11 cellular contexts compared by ENCODE assay signal in the genomic region with DNA sequence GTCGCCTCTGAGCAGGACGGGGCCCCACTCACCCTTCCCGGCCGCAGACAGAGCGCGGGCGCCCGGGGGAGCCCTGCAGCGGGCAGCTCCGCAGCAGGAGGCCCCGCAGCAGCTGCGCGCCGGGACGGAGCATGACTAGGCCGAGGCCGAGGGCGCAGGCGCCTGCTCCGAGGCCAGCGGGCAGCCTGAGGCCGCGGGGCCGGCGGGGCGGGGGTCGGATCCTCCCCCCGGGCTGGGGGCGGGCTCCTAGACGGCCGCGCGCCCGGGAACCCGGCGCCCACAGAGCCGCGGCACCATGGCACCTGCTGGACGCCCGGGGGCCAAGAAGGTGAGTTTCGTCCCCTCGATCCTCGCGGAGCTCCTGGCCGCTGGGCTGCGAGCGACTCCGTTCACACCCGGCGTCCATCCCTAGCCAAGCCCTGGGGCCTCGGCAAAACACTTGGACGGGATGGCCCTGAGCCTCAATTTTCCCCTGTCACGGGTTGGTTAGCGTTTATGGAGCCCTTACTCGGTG. TPM values are rescaled to one million over a fixed set of nuclear protein-coding genes. Genes with fewer than 3 reads are reported as not detected.
DNase-seq lines count a peak whose midpoint lies in the region; ATAC-seq and TF ChIP-seq lines count a peak whose summit lies in the region.
"Had no signal": no experiment of that assay in that cellular context is flagged by ENCODE, and none has a peak within 500 bp of the region (broad histone marks: within the 10 kb centered on the region; RNA-seq: fewer than 3 reads in every experiment).

Gene BHMT2, plus strand, starts transcription at position 280 of the 514 bp plus-strand sequence. Its CDS starts 16 bp downstream, at position 296.
Gene DMGDH, minus strand, starts transcription at position 187 of the 514 bp plus-strand sequence. Its CDS starts 54 bp downstream, at position 133.

- CTCF ChIA-PET in WTC11 (lab: Charles Lee): interaction anchor here (0.5 to 1.4 kb wide), 3 partner anchors 44 to 63 kb away, joined by 5 to 7 read pairs (median 6); no protein-coding TSS in a partner anchor

- DNase-seq in DMS53 (lab: John Stamatoyannopoulos, UW) (peak; percentile 92), WTC11 (ENCODE audit: low spot score) (no peak), Right ventricle myocardium superior (peak; percentile 61), psoas muscle (peak; percentile 58 to 75), NCI-H146 (lab: John Stamatoyannopoulos, UW) (no peak)
- no peak for DNase-seq in activated CD4-positive, alpha-beta T cell treated with anti-CD3 and anti-CD28 coated beads for 1 hour

- H3K4me1 Mint-ChIP-seq in WTC11: no peaks in the 10 kb centered on the region
- H3K4me1 Mint-ChIP-seq: activated naive CD4-positive, alpha-beta T cell treated with anti-CD3 and anti-CD28 coated beads, Interleukin-2, amount 50 U/mL, for 24 hours; memory B cell had no signal

- no peaks in the 10 kb centered on the region for H3K27me3 Mint-ChIP-seq in WTC11 (ENCODE audit: low read depth)

- H3K9me3 Mint-ChIP-seq in WTC11: peaks cover 25% of the 10 kb centered on the region

- no peak within 1 kb of the TSS for H3K4me3 Mint-ChIP-seq in WTC11
- H3K4me3 Mint-ChIP-seq: activated naive CD4-positive, alpha-beta T cell treated with anti-CD3 and anti-CD28 coated beads, Interleukin-2, amount 50 U/mL, for 24 hours; memory B cell had no signal

- peaks cover 8% of the 10 kb centered on the region for H3K36me3 Mint-ChIP-seq in WTC11
- H3K36me3 Mint-ChIP-seq: activated naive CD4-positive, alpha-beta T cell treated with anti-CD3 and anti-CD28 coated beads, Interleukin-2, amount 50 U/mL, for 24 hours had no signal

- TF ChIP-seq CTCF in WTC11 (IDR thresholded peaks at IDR 0.05) (no peak), psoas muscle (IDR thresholded peaks at IDR 0.05) (no peak)

- no peaks in the 10 kb centered on the region for H3K9me3 ChIP-seq in psoas muscle
- H3K9me3 ChIP-seq: SJSA1 had no signal

- H3K4me1 ChIP-seq in psoas muscle: no peaks in the 10 kb centered on the region

- no peak within 1 kb of the TSS for H3K27ac Mint-ChIP-seq in WTC11
- H3K27ac Mint-ChIP-seq: activated naive CD4-positive, alpha-beta T cell treated with anti-CD3 and anti-CD28 coated beads, Interleukin-2, amount 50 U/mL, for 24 hours; memory B cell had no signal

- peaks cover 0 to 12% (median 0%) of the 10 kb centered on the region in 3 donors for H3K27me3 ChIP-seq in psoas muscle (ENCODE audit: insufficient read depth in 3 of 3, low read length in 2 of 3)
- H3K27me3 ChIP-seq: SJSA1 had no signal

- H3K27ac ChIP-seq in psoas muscle: peak within 1 kb of the TSS; percentile 60
- H3K27ac ChIP-seq: SJSA1 had no signal

- intact Hi-C loops in Right ventricle myocardium superior (cut with DNase I) (no loop called here), psoas muscle (cut with DNase I) (no loop called here)

- WGBS in psoas muscle, 3 donors: 3 to 6% (median 4%) methylated on average over 33 to 55 of the region's 55 CpGs

- ATAC-seq in WTC11 (peak; percentile 32; the same call in 1 of the 2 replicates), Right ventricle myocardium superior (ENCODE audit: poor library complexity) (peak; percentile 93), psoas muscle (peak; percentile 80 to 92 (median 90)), HG03520 (IDR thresholded peaks at IDR 0.05; ENCODE audit: unreplicated experiment) (no peak), HG03460 (IDR thresholded peaks at IDR 0.05; ENCODE audit: unreplicated experiment) (no peak)

- POLR2A ChIA-PET in WTC11 (lab: Charles Lee): no interaction called here

- peak within 1 kb of the TSS; percentile 63 for H3K4me3 ChIP-seq in psoas muscle
- H3K4me3 ChIP-seq: SJSA1 had no signal

- no peaks in the 10 kb centered on the region for H3K36me3 ChIP-seq in psoas muscle (ENCODE audit: insufficient read depth in 1 of 2, low read depth in 1 of 2)
- H3K36me3 ChIP-seq: SJSA1 had no signal

TF ChIP-seq in WTC11, 78 proteins besides CTCF, POLR2A, EP300 and RAD21:
- no peak for TF ChIP-seq ETV6 (CRISPR knock-in tag; IDR thresholded peaks at IDR 0.05)
- no peak for TF ChIP-seq ATF2 (CRISPR knock-in tag; IDR thresholded peaks at IDR 0.05; ENCODE audit: borderline replicate concordance, low read depth)
- TF ChIP-seq SMAD4 (CRISPR knock-in tag; IDR thresholded peaks at IDR 0.05): no peak
- no peak for TF ChIP-seq GRHL2 (CRISPR knock-in tag; IDR thresholded peaks at IDR 0.05; ENCODE audit: insufficient replicate concordance, severe bottlenecking)
- 0 out of 2 replicates have a peak, but pooled peaks have one; percentile 36 for TF ChIP-seq GABPB1 (CRISPR knock-in tag; IDR thresholded peaks at IDR 0.05)

RNA-seq across cellular contexts. Expression of gene BHMT2, which starts in this region (rescaled TPM):
- 0.11 to 0.27 TPM in 2 of 3 replicates, not detected in the other for total RNA-seq in WTC11 (2021)
- 10.0 TPM for total RNA-seq in Right ventricle myocardium superior
- total RNA-seq in psoas muscle: 10 to 100 TPM in 3 of 4 donors, 1 to 10 TPM in 1; 6.9 to 16.6 (median 12.0) TPM
- polyA plus RNA-seq in psoas muscle: 10 to 100 TPM in 1 of 3 donors, 1 to 10 TPM in 2; 1.9 to 20.8 (median 9.0) TPM
- total RNA-seq: SJSA1 had no signal

RNA-seq across cellular contexts. Expression of gene DMGDH, which starts in this region (rescaled TPM):
- 0.21 to 0.37 TPM (median 0.35 TPM) in 3 replicates for total RNA-seq in WTC11 (2021)
- 2.2 TPM for total RNA-seq in Right ventricle myocardium superior
- total RNA-seq in psoas muscle: 1 to 10 TPM; 1.7 to 2.8 (median 2.1) TPM
- polyA plus RNA-seq in psoas muscle: 1 to 10 TPM in 1 of 3 donors, under 1 TPM in 2; 0.16 to 1.5 (median 0.80) TPM
- total RNA-seq: SJSA1 had no signal

Comparison
In these comparisons a context has a peak if more than half of its experiments do, and no peak if none do; other contexts are left out.
1. Peak in ATAC-seq in WTC11; RNA of the genes that start here not detected or under 1 TPM.
2. DNase-seq: peak in DMS53 (single experiment), Right ventricle myocardium superior (single experiment) and psoas muscle (2 of 2); none in WTC11 (single experiment), activated CD4-positive, alpha-beta T cell treated with anti-CD3 and anti-CD28 coated beads for 1 hour (single experiment) and NCI-H146 (single experiment).
3. ATAC-seq: peak in Right ventricle myocardium superior (single experiment) and psoas muscle (4 of 4); none in HG03520 (single experiment) and HG03460 (single experiment).